7 cellular contexts compared by ENCODE assay signal in genomic region chr3:60229502-60229901, GRCh38.
"Had no signal": no experiment of that assay in that cellular context is flagged by ENCODE, and none has a peak within 500 bp of the region (broad histone marks: within the 10 kb centered on the region; RNA-seq: fewer than 3 reads in every experiment).

No MANE protein-coding gene starts in this region.

- H3K36me3 Mint-ChIP-seq: IgD-negative memory B cell had no signal

- H3K4me2 ChIP-seq: GM23338 had no signal

- H3K27ac Mint-ChIP-seq: GM23338, H9, IgD-negative memory B cell had no signal

- H3K4me1 Mint-ChIP-seq: GM23338, H9 had no signal

- H3K4me3 Mint-ChIP-seq: GM23338, H9, IgD-negative memory B cell had no signal

- DNase-seq: H9, HCEC 1CT, KBM-7 had no signal

- H3K4me3 ChIP-seq: GM23338 had no signal

- H3K27ac ChIP-seq: HL-60 had no signal

- H2AFZ ChIP-seq: GM23338 had no signal

- ATAC-seq: GM23338, HepG2 had no signal
